17 cellular contexts compared by ENCODE assay signal in genomic region chr1:22207605-22208264, GRCh38.
DNase-seq lines count a peak whose midpoint lies in the region; ATAC-seq, FAIRE-seq and TF ChIP-seq lines count a peak whose summit lies in the region.
"Had no signal": no experiment of that assay in that cellular context is flagged by ENCODE, and none has a peak within 500 bp of the region (broad histone marks: within the 10 kb centered on the region; RNA-seq: fewer than 3 reads in every experiment).

No MANE protein-coding gene starts in this region.

- H3K4me3 ChIP-seq in IMR-90 (ENCODE audit: insufficient read depth, low read depth, low read length) (no peak overlapping the region), kidney (ENCODE audit: low read length in 2 of 2) (no peak overlapping the region), spleen (no peak overlapping the region)
- H3K4me3 ChIP-seq: gastrocnemius medialis, GM12878 had no signal

- BruUV-seq in IMR-90 (replicated peaks; lab: Mats Ljungman, UMichigan), result no TSS peak

- POLR2A ChIA-PET in IMR-90 (lab: Charles Lee; ENCODE audit: unreplicated experiment), result no interaction called here

- TF ChIP-seq RAD21 in IMR-90 (IDR thresholded peaks at IDR 0.05; ENCODE audit: low read length), result no peak

- no peak for FAIRE-seq in kidney (lab: Jason Lieb, UNC)
- FAIRE-seq: endothelial cell of umbilical vein, GM12878 had no signal

- no peak overlapping the region for H3K27ac ChIP-seq in IMR-90 (ENCODE audit: insufficient read depth, low read length)
- H3K27ac ChIP-seq in kidney (ENCODE audit: low read depth in 2 of 2, low read length in 2 of 2), result no peak overlapping the region
- no peak overlapping the region for H3K27ac ChIP-seq in spleen
- H3K27ac ChIP-seq: gastrocnemius medialis had no signal

- 6% methylated on average over 9 of the region's 21 CpGs; no CpG with 5 or more reads in 1 of the 2 experiments for WGBS in IMR-90 (ENCODE audit: extremely low coverage in 2 of 2, insufficient read length in 1 of 2), 2 experiments
- 50 to 67% (median 56%) methylated on average over 16 to 21 of the region's 21 CpGs for WGBS in spleen, 5 donors

- H3K79me1 ChIP-seq in IMR-90 (ENCODE audit: low read depth in 1 of 2, low read length in 2 of 2), result no peaks in the 10 kb centered on the region

- in situ Hi-C loops in IMR-90 (cut with MboI; ENCODE audit: low sequenced_read_pairs), result no loop called here

- H3K18ac ChIP-seq in IMR-90 (ENCODE audit: low read depth, low read length), result no peak overlapping the region

- no peak overlapping the region for H2BK15ac ChIP-seq in IMR-90 (ENCODE audit: low read depth, low read length)

- intact Hi-C loops in IMR-90 (cut with micrococcal nuclease) (no loop called here), kidney (cut with DNase I) (no loop called here), spleen (cut with DNase I; ENCODE audit: low total_unique reads) (no loop called here)

- peak overlapping the region; percentile 37 for H2AK9ac ChIP-seq in IMR-90 (replicated peaks; ENCODE audit: low read depth, low read length, poor library complexity)

- H3K36me3 ChIP-seq in IMR-90 (ENCODE audit: control insufficient read depth, insufficient read depth, low read length) (no peaks in the 10 kb centered on the region), kidney (ENCODE audit: control insufficient read depth in 1 of 2, insufficient read depth in 2 of 2, low read length in 2 of 2) (no peaks in the 10 kb centered on the region), spleen (no peaks in the 10 kb centered on the region)
- H3K36me3 ChIP-seq: gastrocnemius medialis had no signal

- TF ChIP-seq POLR2A in IMR-90 (IDR thresholded peaks at IDR 0.05; ENCODE audit: low read depth, low read length) (no peak), spleen (IDR thresholded peaks at IDR 0.05) (no peak)

- no peak overlapping the region for H3K14ac ChIP-seq in IMR-90 (replicated peaks; ENCODE audit: low read depth, low read length)

- no peak overlapping the region for H4K91ac ChIP-seq in IMR-90 (ENCODE audit: insufficient read depth, low read depth, low read length)

- H4K8ac ChIP-seq in IMR-90 (ENCODE audit: low read depth in 2 of 2, low read length in 2 of 2), result no peak overlapping the region

- H3K4me2 ChIP-seq in IMR-90 (ENCODE audit: low read depth, low read length), result no peak overlapping the region

- H2AK5ac ChIP-seq in IMR-90 (ENCODE audit: low read depth, low read length), result no peak overlapping the region

- no peaks in the 10 kb centered on the region for H3K9me1 ChIP-seq in IMR-90 (ENCODE audit: insufficient read depth, low read length)

- H2BK5ac ChIP-seq in IMR-90 (ENCODE audit: low read depth, low read length, poor library complexity, severe bottlenecking), result no peak overlapping the region

- dilution Hi-C loops in IMR-90 (cut with HindIII; ENCODE audit: low sequenced_read_pairs, unreplicated experiment), result no loop called here

- no peak overlapping the region for H2BK120ac ChIP-seq in IMR-90 (ENCODE audit: low read depth, low read length)

- H4K20me1 ChIP-seq in IMR-90 (ENCODE audit: insufficient read depth, low read length), result no peaks in the 10 kb centered on the region; the same call in 1 of the 2 replicates

- H3K9ac ChIP-seq in IMR-90 (ENCODE audit: low read depth, low read length) (no peak overlapping the region), kidney (ENCODE audit: low read length in 2 of 2) (no peak overlapping the region)

- H3K4me1 ChIP-seq in IMR-90 (ENCODE audit: control insufficient read depth, insufficient read depth, low read length) (no peaks in the 10 kb centered on the region), kidney (ENCODE audit: control insufficient read depth in 1 of 2, insufficient read depth in 1 of 2, low read depth in 1 of 2, low read length in 2 of 2) (peaks cover 0 to 4% of the 10 kb centered on the region in 2 donors), spleen (peaks cover 0 to 16% (median 8%) of the 10 kb centered on the region in 6 donors)
- H3K4me1 ChIP-seq: gastrocnemius medialis had no signal

- peak overlapping the region; percentile 41 for H2AFZ ChIP-seq in IMR-90 (replicated peaks; ENCODE audit: low read length, poor library complexity)

- H3K23ac ChIP-seq in IMR-90 (ENCODE audit: low read depth, low read length), result no peak overlapping the region

- ATAC-seq in IMR-90 (ENCODE audit: low read depth) (no peak), GM21515 (IDR thresholded peaks at IDR 0.05; ENCODE audit: unreplicated experiment) (no peak), HG03159 (IDR thresholded peaks at IDR 0.05; ENCODE audit: unreplicated experiment) (no peak)
- ATAC-seq: gastrocnemius medialis; GM12878; stimulated activated naive CD8-positive, alpha-beta T cell treated with anti-CD3 and anti-CD28 coated beads, Interleukin-15, amount 100 ng/mL, for 72 hours had no signal

- no peak overlapping the region for H2BK20ac ChIP-seq in IMR-90 (ENCODE audit: low read depth, low read length)

- TF ChIP-seq CTCF in IMR-90 (conservative IDR thresholded peaks at IDR 0.05; ENCODE audit: low read depth, low read length), result no peak
- no peak for TF ChIP-seq CTCF in kidney (IDR thresholded peaks at IDR 0.05; ENCODE audit: borderline replicate concordance, extremely low read depth, insufficient read depth)
- no peak for TF ChIP-seq CTCF in spleen (IDR thresholded peaks at IDR 0.05 in 8 of 11, conservative IDR thresholded peaks at IDR 0.05 in 3 of 11)

- CTCF ChIA-PET in IMR-90 (lab: Yijun Ruan, JAX), result no interaction called here

- no peak overlapping the region for H3K56ac ChIP-seq in IMR-90 (ENCODE audit: extremely low read depth, insufficient read depth, low read length)

- H3K27me3 ChIP-seq in IMR-90 (ENCODE audit: control insufficient read depth, insufficient read depth, low read length), result peaks cover 87% of the 10 kb centered on the region
- H3K27me3 ChIP-seq in spleen (replicated peaks in 1 of 7), result peaks cover 0 to 82% (median 37%) of the 10 kb centered on the region in 7 donors

- no peak overlapping the region for H3K4ac ChIP-seq in IMR-90 (ENCODE audit: low read depth, low read length)

- DNase-seq in IMR-90 (no peak), NCI-H82 (lab: John Stamatoyannopoulos, UW) (peak; percentile 93), kidney (peak; percentile 54), spleen (peak; percentile 48)
- DNase-seq in activated naive CD4-positive, alpha-beta T cell treated with anti-CD3 and anti-CD28 coated beads, Interleukin-2, amount 50 U/mL, for 16 hours, result no peak
- DNase-seq: activated CD4-positive, alpha-beta T cell treated with anti-CD3 and anti-CD28 coated beads, Interleukin-2, amount 50 U/mL, for 4 hours; activated T-cell treated with anti-CD3 and anti-CD28 coated beads, Interleukin-2, amount 50 U/mL, for 48 hours; cerebellar nuclear complex; gastrocnemius medialis; Kasumi-1; NCI-H1436 treated with DMSO at 0.1 percent for 48 hours; stimulated activated CD4-positive, alpha-beta T cell treated with anti-CD3 and anti-CD28 coated beads, Interleukin-12 subunit alpha, Interleukin-12 subunit beta, amount 100 ng/mL, for 4 hours; stimulated activated naive CD8-positive, alpha-beta T cell treated with anti-CD3 and anti-CD28 coated beads, Interleukin-15, amount 100 ng/mL, for 72 hours had no signal

- H4K5ac ChIP-seq in IMR-90 (ENCODE audit: low read depth, low read length), result no peak overlapping the region

- H3K9me3 ChIP-seq in IMR-90 (ENCODE audit: control insufficient read depth, insufficient read depth, low read length) (peaks cover 2% of the 10 kb centered on the region; the same call in 1 of the 2 replicates), kidney (ENCODE audit: control insufficient read depth in 1 of 2, low read length in 2 of 2) (no peaks in the 10 kb centered on the region), spleen (no peaks in the 10 kb centered on the region)
- H3K9me3 ChIP-seq: gastrocnemius medialis had no signal

TF ChIP-seq in IMR-90, 13 proteins besides CTCF, POLR2A, EP300 and RAD21:
- TF ChIP-seq RCOR1 (IDR thresholded peaks at IDR 0.05; ENCODE audit: insufficient replicate concordance, low read length) (no peak), SMC3 (IDR thresholded peaks at IDR 0.05; ENCODE audit: low read depth, low read length) (no peak), MAFK (IDR thresholded peaks at IDR 0.05; ENCODE audit: low read depth, low read length) (no peak), BHLHE40 (IDR thresholded peaks at IDR 0.05; ENCODE audit: low read depth, low read length) (no peak), RFX5 (IDR thresholded peaks at IDR 0.05; ENCODE audit: low read depth, low read length) (no peak), CEBPB (IDR thresholded peaks at IDR 0.05; ENCODE audit: low read depth, low read length) (no peak), MAZ (IDR thresholded peaks at IDR 0.05; ENCODE audit: borderline replicate concordance, low read depth, low read length) (no peak), MXI1 (IDR thresholded peaks at IDR 0.05; ENCODE audit: borderline replicate concordance, low read depth, low read length) (no peak)
TF ChIP-seq in IMR-90: peak in this region for 0.

Comparison
In these comparisons a context has a peak if more than half of its experiments do, and no peak if none do; other contexts are left out.
1. DNase-seq: peak in NCI-H82 (single experiment), kidney (single experiment) and spleen (single experiment); none in IMR-90 (single experiment) and activated naive CD4-positive, alpha-beta T cell treated with anti-CD3 and anti-CD28 coated beads, Interleukin-2, amount 50 U/mL, for 16 hours (single experiment).